11 cellular contexts compared by ENCODE assay signal in the genomic region with DNA sequence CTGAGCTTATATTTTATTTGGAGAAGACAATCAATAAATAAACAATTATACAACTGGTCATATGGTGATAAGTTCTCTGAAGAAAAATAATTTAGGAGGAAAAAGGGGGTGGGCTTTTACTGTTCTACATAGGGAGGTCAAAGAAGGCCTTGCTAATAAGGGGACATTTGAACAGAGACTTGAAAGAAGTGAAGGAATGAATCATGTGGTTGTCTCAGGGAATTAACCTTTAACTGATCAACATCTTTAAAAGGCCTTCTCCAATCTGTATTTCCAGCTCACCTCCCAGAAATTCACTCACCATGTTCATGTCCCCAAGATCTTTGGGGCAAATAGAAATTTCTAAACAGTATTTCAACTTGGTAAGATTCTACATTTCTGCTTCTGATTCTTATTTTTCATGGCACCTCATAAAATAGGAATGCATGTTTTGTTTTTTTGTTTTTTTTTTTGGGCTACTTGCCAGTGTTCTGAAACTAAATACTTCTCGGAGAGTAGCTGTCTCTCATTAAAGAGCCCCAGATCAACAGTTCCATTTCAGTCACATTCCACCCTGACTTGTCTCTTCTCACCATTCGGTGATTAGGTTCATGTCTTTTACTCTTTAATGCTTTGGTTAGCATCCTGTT. TPM values are rescaled to one million over a fixed set of nuclear protein-coding genes. Genes with fewer than 3 reads are reported as not detected.
A peak's percentile ranks its signal among the peaks of the same experiment; 100 is the strongest.
DNase-seq lines count a peak whose midpoint lies in the region; ATAC-seq, FAIRE-seq and TF ChIP-seq lines count a peak whose summit lies in the region.
"Had no signal": no experiment of that assay in that cellular context is flagged by ENCODE, and none has a peak within 500 bp of the region (broad histone marks: within the 10 kb centered on the region; RNA-seq: fewer than 3 reads in every experiment).

No MANE protein-coding gene starts in this region.

- H3K27me3 ChIP-seq in adipocyte (replicated peaks; ENCODE audit: control insufficient read depth, insufficient read depth, low read length) (no peaks in the 10 kb centered on the region), keratinocyte (ENCODE audit: control insufficient read depth, extremely low read depth, insufficient read depth, low read length) (no peaks in the 10 kb centered on the region), subcutaneous abdominal adipose tissue (ENCODE audit: control insufficient read depth in 5 of 5, insufficient read depth in 4 of 5, low read length in 5 of 5) (no peaks in the 10 kb centered on the region)

- peak overlapping the region; percentile 10 for H3K4me2 ChIP-seq in keratinocyte (ENCODE audit: control insufficient read depth, extremely low read depth, insufficient read depth, low read depth, low read length)

- no peak for ATAC-seq in HG03045 (IDR thresholded peaks at IDR 0.05; ENCODE audit: unreplicated experiment)

- H3K4me1 ChIP-seq in adipocyte (ENCODE audit: control insufficient read depth, insufficient read depth, low read length) = peaks cover 24% of the 10 kb centered on the region
- H3K4me1 ChIP-seq in keratinocyte (ENCODE audit: control insufficient read depth, extremely low read depth, insufficient read depth, low read length) = peaks cover 12% of the 10 kb centered on the region
- peaks cover 0 to 46% (median 19%) of the 10 kb centered on the region in 5 donors for H3K4me1 ChIP-seq in subcutaneous abdominal adipose tissue (ENCODE audit: control insufficient read depth in 5 of 5, insufficient read depth in 5 of 5, low read length in 5 of 5)

- peaks cover 4% of the 10 kb centered on the region for H3K36me3 ChIP-seq in adipocyte (ENCODE audit: control insufficient read depth, insufficient read depth, low read length, severe bottlenecking)
- H3K36me3 ChIP-seq in keratinocyte (ENCODE audit: control insufficient read depth in 2 of 2, extremely low read depth in 1 of 2, insufficient read depth in 2 of 2, low read length in 2 of 2) = no peaks in the 10 kb centered on the region
- no peaks in the 10 kb centered on the region for H3K36me3 ChIP-seq in subcutaneous abdominal adipose tissue (ENCODE audit: control insufficient read depth in 5 of 5, insufficient read depth in 5 of 5, low read length in 5 of 5)

- peak overlapping the region; percentile 52 for H3K4me3 ChIP-seq in adipocyte (ENCODE audit: low read length)
- no peak overlapping the region for H3K4me3 ChIP-seq in keratinocyte (ENCODE audit: control insufficient read depth in 2 of 3, extremely low read depth in 1 of 3, insufficient read depth in 2 of 3, low read depth in 1 of 3, low read length in 3 of 3)
- H3K4me3 ChIP-seq in subcutaneous abdominal adipose tissue (ENCODE audit: low read depth in 1 of 5, low read length in 5 of 5) = peak overlapping the region in 2 of 5 donors; percentile 0 to 13

- intact Hi-C loops in activated CD4-positive, alpha-beta T cell treated with anti-CD3 and anti-CD28 coated beads, Interleukin-2, amount 10 ng/mL, durations not matched to agents 24 days and 14 days (cut with micrococcal nuclease) = no loop called here

- no peak overlapping the region for H3K27ac Mint-ChIP-seq in activated CD4-positive, alpha-beta T cell treated with anti-CD3 and anti-CD28 coated beads, Interleukin-2, amount 10 ng/mL, durations not matched to agents 24 days and 14 days

- H3K9me1 ChIP-seq in keratinocyte (ENCODE audit: control insufficient read depth, extremely low read depth, insufficient read depth, low read length) = no peaks in the 10 kb centered on the region

- H3K9me3 Mint-ChIP-seq in activated CD4-positive, alpha-beta T cell treated with anti-CD3 and anti-CD28 coated beads, Interleukin-2, amount 10 ng/mL, durations not matched to agents 24 days and 14 days = no peaks in the 10 kb centered on the region

- no peaks in the 10 kb centered on the region for H3K79me2 ChIP-seq in keratinocyte (ENCODE audit: control insufficient read depth, insufficient read depth, low read length)

- H2AFZ ChIP-seq in keratinocyte (ENCODE audit: control insufficient read depth, low read length) = no peak overlapping the region

- H3K9me3 ChIP-seq in adipocyte (ENCODE audit: control insufficient read depth, low read length) (no peaks in the 10 kb centered on the region), keratinocyte (ENCODE audit: control insufficient read depth, low read depth, low read length) (peaks cover 1% of the 10 kb centered on the region), subcutaneous abdominal adipose tissue (ENCODE audit: control insufficient read depth in 5 of 5, low read length in 5 of 5) (no peaks in the 10 kb centered on the region)

- no peaks in the 10 kb centered on the region for H3K27me3 Mint-ChIP-seq in activated CD4-positive, alpha-beta T cell treated with anti-CD3 and anti-CD28 coated beads, Interleukin-2, amount 10 ng/mL, durations not matched to agents 24 days and 14 days

- dilution Hi-C loops in keratinocyte (cut with MboI; ENCODE audit: extremely low pct_ligation_motif_present, low sequenced_read_pairs) = no loop called here

- no peak for TF ChIP-seq CTCF in keratinocyte (optimal IDR thresholded peaks at IDR 0.05 in 1 of 3, IDR thresholded peaks at IDR 0.05 in 1 of 3, conservative IDR thresholded peaks at IDR 0.05 in 1 of 3; ENCODE audit: extremely low read depth in 1 of 3, insufficient read depth in 2 of 3, low read length in 3 of 3)

- peak overlapping the region; percentile 8 for H3K9ac ChIP-seq in adipocyte (ENCODE audit: low read length)
- H3K9ac ChIP-seq in keratinocyte (ENCODE audit: control insufficient read depth, extremely low read depth, insufficient read depth, low read length) = no peak overlapping the region
- peak overlapping the region in 3 of 5 donors; percentile 25 to 68 (median 39) for H3K9ac ChIP-seq in subcutaneous abdominal adipose tissue (ENCODE audit: low read length in 5 of 5)

- H3K4me1 Mint-ChIP-seq in activated CD4-positive, alpha-beta T cell treated with anti-CD3 and anti-CD28 coated beads, Interleukin-2, amount 10 ng/mL, durations not matched to agents 24 days and 14 days = peaks cover 28% of the 10 kb centered on the region

- DNase-seq in activated CD4-positive, alpha-beta T cell treated with anti-CD3 and anti-CD28 coated beads, Interleukin-2, amount 10 ng/mL, durations not matched to agents 24 days and 14 days = no peak
- DNase-seq in activated CD4-positive, alpha-beta T cell treated with anti-CD3 and anti-CD28 coated beads for 48 hours = no peak
- DNase-seq in adipocyte (ENCODE audit: low read depth) (peak; percentile 81), keratinocyte (ENCODE audit: low read depth, low spot score) (no peak), superior temporal gyrus (ENCODE audit: extremely low spot score) (no peak), Kasumi-1 (lab: John Stamatoyannopoulos, UW) (no peak)
- DNase-seq: ACHN, hippocampal formation, MV-4-11 had no signal

- no peak overlapping the region for H3K27ac ChIP-seq in keratinocyte (ENCODE audit: control insufficient read depth, insufficient read depth, low read length)
- peak overlapping the region; percentile 67 for H3K27ac ChIP-seq in subcutaneous abdominal adipose tissue (ENCODE audit: low read depth, low read length)

- peak overlapping the region; percentile 2 for H3K4me3 Mint-ChIP-seq in activated CD4-positive, alpha-beta T cell treated with anti-CD3 and anti-CD28 coated beads, Interleukin-2, amount 10 ng/mL, durations not matched to agents 24 days and 14 days

- no peak for FAIRE-seq in keratinocyte (lab: Jason Lieb, UNC)

- peaks cover 22% of the 10 kb centered on the region for H3K36me3 Mint-ChIP-seq in activated CD4-positive, alpha-beta T cell treated with anti-CD3 and anti-CD28 coated beads, Interleukin-2, amount 10 ng/mL, durations not matched to agents 24 days and 14 days (ENCODE audit: low read depth)

- no peaks in the 10 kb centered on the region for H4K20me1 ChIP-seq in keratinocyte (ENCODE audit: control insufficient read depth, extremely low read depth, insufficient read depth, low read length)

RNA-seq across cellular contexts. Expression of a gene that starts 19.2 kb away (rescaled TPM):
- total RNA-seq in activated CD4-positive, alpha-beta T cell treated with anti-CD3 and anti-CD28 coated beads, Interleukin-2, amount 10 ng/mL, durations not matched to agents 24 days and 14 days = 3.9 and 4.2 TPM in 2 replicates
- 6.1 to 20.0 TPM (median 19.2 TPM) in 3 replicates for polyA plus RNA-seq in keratinocyte
- 26.4 TPM for polyA plus RNA-seq in keratinocyte (2011; ENCODE audit: low read depth)
- 4.4 and 7.5 TPM in 2 replicates for polyA plus RNA-seq in keratinocyte (2011; cell fraction: cytosol; rRNA removed)
- 33.0 and 36.7 TPM in 2 replicates for polyA plus RNA-seq in keratinocyte (2011; cell fraction: nucleus; rRNA removed)
- polyA plus RNA-seq in keratinocyte (2012; ENCODE audit: low replicate concordance) = 5.0 and 24.6 TPM in 2 replicates
- polyA minus RNA-seq in keratinocyte = 1.5 to 6.6 TPM (median 4.6 TPM) in 3 replicates
- polyA minus RNA-seq in keratinocyte (2011; cell fraction: cytosol; rRNA and poly(A)+ RNA removed) = 1.3 TPM
- 5.0 and 11.1 TPM in 2 replicates for polyA minus RNA-seq in keratinocyte (2011; cell fraction: nucleus; rRNA and poly(A)+ RNA removed)
